In genomic region chr14:37599527-37600368, GRCh38 we compare ENCODE assay signal across 10 cellular contexts. TPM values are rescaled to one million over a fixed set of nuclear protein-coding genes. Genes with fewer than 3 reads are reported as not detected.
DNase-seq lines count a peak whose midpoint lies in the region; ATAC-seq and TF ChIP-seq lines count a peak whose summit lies in the region.
"Had no signal": no experiment of that assay in that cellular context is flagged by ENCODE, and none has a peak within 500 bp of the region (broad histone marks: within the 10 kb centered on the region; RNA-seq: fewer than 3 reads in every experiment).

No MANE protein-coding gene starts in this region.

- no peaks in the 10 kb centered on the region for H3K9me3 ChIP-seq in breast epithelium
- no peaks in the 10 kb centered on the region for H3K9me3 ChIP-seq in Panc1 (ENCODE audit: control insufficient read depth, insufficient read depth, low read depth, low read length)
- no peaks in the 10 kb centered on the region for H3K9me3 ChIP-seq in left lung
- H3K9me3 ChIP-seq in upper lobe of left lung, result no peaks in the 10 kb centered on the region
- no peaks in the 10 kb centered on the region for H3K9me3 ChIP-seq in body of pancreas
- H3K9me3 ChIP-seq: BE2C had no signal

- H3K4me1 ChIP-seq in breast epithelium (peaks cover 0 to 5% of the 10 kb centered on the region in 2 donors), Panc1 (ENCODE audit: control insufficient read depth, insufficient read depth, low read length) (no peaks in the 10 kb centered on the region), left lung (peaks cover 0 to 26% of the 10 kb centered on the region in 2 donors), upper lobe of left lung (peaks cover 19 to 51% (median 34%) of the 10 kb centered on the region in 4 donors), body of pancreas (peaks cover 35% of the 10 kb centered on the region)
- H3K4me1 ChIP-seq: BE2C had no signal

- H3K9me3 Mint-ChIP-seq in MCF 10A (ENCODE audit: unreplicated experiment), result no peaks in the 10 kb centered on the region

- DNase-seq in breast epithelium (ENCODE audit: low spot score in 2 of 2) (peak in 1 of 2 donors; percentile 77), MCF 10A (ENCODE audit: unreplicated experiment) (no peak), Panc1 (ENCODE audit: low read depth, low spot score) (no peak), left lung (no peak), upper lobe of left lung (peak in 1 of 2 donors; percentile 84), body of pancreas (no peak), H4 (ENCODE audit: low spot score) (no peak)
- DNase-seq: BE2C, spleen had no signal

- intact Hi-C loops in breast epithelium (cut with DNase I; ENCODE audit: low total_unique reads) (no loop called here), MCF 10A (cut with micrococcal nuclease) (loop anchor here (10.0 kb wide), 1 partner anchor 105 kb away; no protein-coding TSS in a partner anchor), Panc1 (cut with micrococcal nuclease; ENCODE audit: unreplicated experiment) (loop anchor here (10.0 kb wide), 1 partner anchor 275 kb away; no protein-coding TSS in a partner anchor), left lung (cut with DNase I) (no loop called here), body of pancreas (cut with DNase I) (loop anchor here (10.0 kb wide), 1 partner anchor 355 kb away; no protein-coding TSS in a partner anchor)

- TF ChIP-seq CTCF in breast epithelium (IDR thresholded peaks at IDR 0.05), result no peak
- no peak for TF ChIP-seq CTCF in MCF 10A (IDR thresholded peaks at IDR 0.05; ENCODE audit: unreplicated experiment)
- TF ChIP-seq CTCF in Panc1 (IDR thresholded peaks at IDR 0.05), result no peak
- no peak for TF ChIP-seq CTCF in left lung (IDR thresholded peaks at IDR 0.05)
- TF ChIP-seq CTCF in upper lobe of left lung (IDR thresholded peaks at IDR 0.05), result no peak
- TF ChIP-seq CTCF in body of pancreas (IDR thresholded peaks at IDR 0.05), result no peak

- CTCF ChIA-PET in MCF 10A (lab: Yijun Ruan, JAX), result interaction anchor here (0.5 to 1.7 kb wide), 3 partner anchors 66 to 383 kb away, joined by 3 to 7 read pairs (median 5); no protein-coding TSS in a partner anchor
- CTCF ChIA-PET in Panc1 (lab: Charles Lee), result interaction anchor here (0.5 to 0.6 kb wide), 3 partner anchors 352 to 1139 kb away, joined by 3 to 4 read pairs (median 3); no protein-coding TSS in a partner anchor

- peak overlapping the region; percentile 83 to 86 for H3K27ac ChIP-seq in breast epithelium
- no peak overlapping the region for H3K27ac ChIP-seq in Panc1 (ENCODE audit: low read length)
- peak overlapping the region in 1 of 2 donors; percentile 2 for H3K27ac ChIP-seq in left lung
- H3K27ac ChIP-seq in upper lobe of left lung, result peak overlapping the region; percentile 72 to 87 (median 83)
- H3K27ac ChIP-seq in body of pancreas, result no peak overlapping the region
- H3K27ac ChIP-seq: spleen had no signal

- no peak for TF ChIP-seq EP300 in upper lobe of left lung (IDR thresholded peaks at IDR 0.05)

- BruUV-seq in MCF 10A (replicated peaks; lab: Mats Ljungman, UMichigan), result no TSS peak
- BruUV-seq in Panc1 (replicated peaks; lab: Mats Ljungman, UMichigan), result no TSS peak

- 4 to 6% methylated on average over 9 to 57 of the region's 57 CpGs for WGBS in upper lobe of left lung, 2 donors
- 4 to 5% methylated on average over 33 to 57 of the region's 57 CpGs for WGBS in body of pancreas, 2 donors

- H3K36me3 ChIP-seq in breast epithelium (no peaks in the 10 kb centered on the region), Panc1 (ENCODE audit: control insufficient read depth, insufficient read depth, low read length) (no peaks in the 10 kb centered on the region), left lung (no peaks in the 10 kb centered on the region), upper lobe of left lung (no peaks in the 10 kb centered on the region), body of pancreas (replicated peaks in 1 of 2; ENCODE audit: insufficient read depth in 1 of 2, low read depth in 2 of 2) (no peaks in the 10 kb centered on the region)
- H3K36me3 ChIP-seq: BE2C, spleen had no signal

- 0 out of 2 replicates have a peak, but pooled peaks have one; percentile 32 for ATAC-seq in Panc1
- no peak for ATAC-seq in left lung
- ATAC-seq in upper lobe of left lung (ENCODE audit: low FRiP score in 2 of 2), result no peak
- no peak for ATAC-seq in HG02759 (IDR thresholded peaks at IDR 0.05; ENCODE audit: unreplicated experiment)
- ATAC-seq in body of pancreas, result no peak

- no peaks in the 10 kb centered on the region for H3K27me3 Mint-ChIP-seq in MCF 10A (ENCODE audit: insufficient read depth, unreplicated experiment)

- TF ChIP-seq POLR2A in breast epithelium (IDR thresholded peaks at IDR 0.05), result no peak
- peak in 1 of 4 donors; percentile 22 for TF ChIP-seq POLR2A in upper lobe of left lung (IDR thresholded peaks at IDR 0.05)
- TF ChIP-seq POLR2A in body of pancreas (IDR thresholded peaks at IDR 0.05), result no peak

- no peak overlapping the region for H3K4me3 Mint-ChIP-seq in MCF 10A (ENCODE audit: unreplicated experiment)

- H3K4me3 ChIP-seq in breast epithelium (peak overlapping the region in 2 of 3 donors; percentile 31 to 60), Panc1 (ENCODE audit: low read depth in 2 of 2, low read length in 2 of 2) (peak overlapping the region; percentile 32 to 43), left lung (peak overlapping the region; percentile 15 to 38), upper lobe of left lung (peak overlapping the region in 3 of 4 donors; percentile 34 to 47 (median 44)), body of pancreas (no peak overlapping the region)

- H3K4me1 Mint-ChIP-seq in MCF 10A (ENCODE audit: insufficient read depth, unreplicated experiment), result no peaks in the 10 kb centered on the region

- H3K27ac Mint-ChIP-seq in MCF 10A (ENCODE audit: low read depth, unreplicated experiment), result no peak overlapping the region

- POLR2A ChIA-PET in MCF 10A (lab: Yijun Ruan, JAX), result no interaction called here
- POLR2A ChIA-PET in Panc1 (lab: Charles Lee), result no interaction called here

- in situ Hi-C loops in Panc1 (cut with HindIII; ENCODE audit: low pct_unique_long_range_greater_than_20kb, low sequenced_read_pairs), result no loop called here

- H3K27me3 ChIP-seq in breast epithelium, result peaks cover 11 to 94% of the 10 kb centered on the region in 2 donors
- H3K27me3 ChIP-seq in Panc1 (ENCODE audit: control insufficient read depth, insufficient read depth, low read length), result peaks cover 3% of the 10 kb centered on the region
- H3K27me3 ChIP-seq in left lung, result peaks cover 89 to 100% of the 10 kb centered on the region in 2 donors
- H3K27me3 ChIP-seq in upper lobe of left lung, result peaks cover 2 to 51% (median 30%) of the 10 kb centered on the region in 4 donors
- peaks cover 0 to 61% of the 10 kb centered on the region in 2 donors for H3K27me3 ChIP-seq in body of pancreas

- H3K36me3 Mint-ChIP-seq in MCF 10A (ENCODE audit: insufficient read depth, unreplicated experiment), result peaks cover 6% of the 10 kb centered on the region

RNA-seq across cellular contexts. Expression of gene TTC6, which starts 4.3 kb away (rescaled TPM):
- total RNA-seq in breast epithelium (10 to 100 TPM in 2 of 3 donors, not detected in 1; 74.7 to 78.6 TPM), MCF 10A (2022) (0.96 and 0.98 TPM in 2 replicates), Panc1 (2021; ENCODE audit: unreplicated experiment) (0.54 TPM), left lung (1 to 10 TPM; 3.2 to 7.1 TPM), upper lobe of left lung (10 to 100 TPM in 3 of 6 donors, 1 to 10 TPM in 3; 5.2 to 63.9 (median 10.8) TPM), body of pancreas (not detected)
- polyA plus RNA-seq in Panc1 (2012; ENCODE audit: insufficient read length), result 0.68 TPM
- 0.02 and 0.29 TPM in 2 replicates for total RNA-seq in H4 (2014; rRNA removed; shearing (Covaris generic))
- total RNA-seq: spleen had no signal
- polyA plus RNA-seq: spleen had no signal

RNA-seq across cellular contexts. Expression of gene FOXA1, which starts 4.7 kb away (rescaled TPM):
- total RNA-seq in breast epithelium (10 to 100 TPM in 2 of 3 donors, under 1 TPM in 1; 0.32 to 80.6 (median 74.4) TPM), MCF 10A (2022) (8.6 and 11.2 TPM in 2 replicates), Panc1 (2021; ENCODE audit: unreplicated experiment) (8.7 TPM), left lung (10 to 100 TPM; 30.2 to 33.6 TPM), upper lobe of left lung (10 to 100 TPM; 25.1 to 69.2 (median 34.6) TPM), body of pancreas (under 1 TPM; 0.26 to 0.33 TPM)
- 5.2 TPM for polyA plus RNA-seq in Panc1 (2012; ENCODE audit: insufficient read length)
- 3.1 and 5.3 TPM in 2 replicates for total RNA-seq in H4 (2014; rRNA removed; shearing (Covaris generic))
- total RNA-seq: spleen had no signal
- polyA plus RNA-seq: spleen had no signal

Comparison
In these comparisons a context has a peak if more than half of its experiments do, and no peak if none do; other contexts are left out.
1. intact Hi-C loops: an anchor here in MCF 10A (10.0 kb wide), Panc1 (10.0 kb wide) and body of pancreas (10.0 kb wide); none called in breast epithelium and left lung.
2. H3K27ac ChIP-seq: peak in breast epithelium (2 of 2) and upper lobe of left lung (4 of 4); none in Panc1 (single experiment) and body of pancreas (0 of 4).
3. H3K4me3 ChIP-seq: peak in breast epithelium (2 of 3), Panc1 (2 of 2), left lung (2 of 2) and upper lobe of left lung (3 of 4); none in body of pancreas (0 of 2).